In genomic region chr6:3808759-3809514, GRCh38 we compare ENCODE assay signal across 8 cellular contexts. TPM values are rescaled to one million over a fixed set of nuclear protein-coding genes. Genes with fewer than 3 reads are reported as not detected.
DNase-seq lines count a peak whose midpoint lies in the region; ATAC-seq and TF ChIP-seq lines count a peak whose summit lies in the region.

No MANE protein-coding gene starts in this region.

- no peaks in the 10 kb centered on the region for H4K20me1 ChIP-seq in hepatocyte (ENCODE audit: insufficient read depth, poor library complexity, severe bottlenecking)

- DNase-seq in HFF-Myc (ENCODE audit: extremely low read depth, low read depth) (peak; percentile 85), astrocyte of the hippocampus (ENCODE audit: low read depth, low spot score) (peak; percentile 88), hepatocyte (ENCODE audit: low spot score) (peak; percentile 59), stromal cell of bone marrow (ENCODE audit: low read depth) (peak; percentile 75), NK-92 (lab: John Stamatoyannopoulos, UW; ENCODE audit: unreplicated experiment) (no peak), HuH-7.5 (ENCODE audit: low spot score) (no peak), NCI-H345 (lab: John Stamatoyannopoulos, UW) (no peak)

- no peak for TF ChIP-seq CTCF in HFF-Myc (IDR thresholded peaks at IDR 0.05; ENCODE audit: low read depth, low read length, missing control alignments)
- TF ChIP-seq CTCF in hepatocyte (IDR thresholded peaks at IDR 0.05; ENCODE audit: poor library complexity), result no peak

- H3K4me2 ChIP-seq in hepatocyte, result no peak overlapping the region

- no peaks in the 10 kb centered on the region for H3K9me3 ChIP-seq in hepatocyte (ENCODE audit: low read depth)

- no peak overlapping the region for H2AFZ ChIP-seq in hepatocyte

- H3K9me2 ChIP-seq in hepatocyte (replicated peaks; ENCODE audit: insufficient read depth), result no peaks in the 10 kb centered on the region

- no peaks in the 10 kb centered on the region for H3K36me3 ChIP-seq in hepatocyte (replicated peaks; ENCODE audit: insufficient read depth, low read depth)

- no peaks in the 10 kb centered on the region for H3K79me2 ChIP-seq in hepatocyte

- WGBS in hepatocyte (ENCODE audit: low lambda C conversion rate, missing lambda C conversion rate), result 76% methylated on average over 7 of the region's 7 CpGs

- H3K4me3 ChIP-seq in HFF-Myc (replicated peaks; ENCODE audit: low read depth, low read length), result no peak overlapping the region
- no peak overlapping the region for H3K4me3 ChIP-seq in hepatocyte

- no peak for ATAC-seq in GM21360 (IDR thresholded peaks at IDR 0.05; ENCODE audit: unreplicated experiment)

- H3K4me1 ChIP-seq in hepatocyte (ENCODE audit: insufficient read depth), result peaks cover 22% of the 10 kb centered on the region

- no peaks in the 10 kb centered on the region for H3K27me3 ChIP-seq in hepatocyte

- peak overlapping the region; percentile 46 for H3K27ac ChIP-seq in hepatocyte

RNA-seq across cellular contexts. Expression of gene FAM50B, which starts 40.2 kb away (rescaled TPM):
- 0.84 and 1.6 TPM in 2 replicates for total RNA-seq in hepatocyte
- polyA plus RNA-seq in hepatocyte, result 1.1 and 1.6 TPM in 2 replicates

RNA-seq across cellular contexts. Expression of gene PXDC1, which starts 57.4 kb away (rescaled TPM):
- total RNA-seq in hepatocyte, result 83.8 and 86.6 TPM in 2 replicates
- 89.2 and 90.8 TPM in 2 replicates for polyA plus RNA-seq in hepatocyte

Comparison
In these comparisons a context has a peak if more than half of its experiments do, and no peak if none do; other contexts are left out.
1. DNase-seq: peak in HFF-Myc (single experiment), astrocyte of the hippocampus (single experiment), hepatocyte (single experiment) and stromal cell of bone marrow (single experiment); none in NK-92 (single experiment), HuH-7.5 (single experiment) and NCI-H345 (single experiment).